Comparison of ENCODE assay signal across 15 cellular contexts in the genomic region with DNA sequence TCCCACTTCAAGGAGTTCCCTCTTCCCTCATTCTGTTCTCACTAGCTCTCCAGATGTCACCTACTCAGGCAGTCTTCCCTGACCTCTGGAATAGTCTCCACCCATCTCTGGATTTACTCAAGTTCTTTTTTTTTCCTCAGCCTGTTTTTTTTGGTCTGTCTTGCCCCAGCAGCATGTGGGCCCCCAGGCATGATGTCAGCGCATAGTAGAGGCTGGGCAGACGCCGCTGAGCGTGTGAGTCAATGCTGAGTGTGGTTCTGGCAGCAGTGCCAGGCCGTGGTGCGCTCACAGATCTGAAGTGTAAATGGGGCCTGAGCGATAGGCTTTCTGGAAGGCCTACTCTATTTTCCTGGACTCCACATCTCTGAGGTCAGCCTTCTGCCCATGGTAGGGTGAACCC. TPM values are rescaled to one million over a fixed set of nuclear protein-coding genes. Genes with fewer than 3 reads are reported as not detected.
DNase-seq lines count a peak whose midpoint lies in the region; ATAC-seq and TF ChIP-seq lines count a peak whose summit lies in the region.
"Had no signal": no experiment of that assay in that cellular context is flagged by ENCODE, and none has a peak within 500 bp of the region (broad histone marks: within the 10 kb centered on the region; RNA-seq: fewer than 3 reads in every experiment).

No MANE protein-coding gene starts in this region.

- no peaks in the 10 kb centered on the region for H3K36me3 ChIP-seq in mammary epithelial cell (ENCODE audit: insufficient read depth, low read length)
- H3K36me3 ChIP-seq in mesenchymal stem cell (ENCODE audit: control insufficient read depth in 1 of 2, insufficient read depth in 2 of 2, low read depth in 1 of 2, low read length in 2 of 2), result no peaks in the 10 kb centered on the region
- H3K36me3 ChIP-seq: stomach had no signal

- H2BK120ac ChIP-seq in mesenchymal stem cell (ENCODE audit: low read depth, low read length), result no peak overlapping the region

- no peak overlapping the region for H4K91ac ChIP-seq in mesenchymal stem cell (ENCODE audit: low read length)

- H3K27me3 Mint-ChIP-seq in activated T-helper 2 cell treated with anti-CD3 and anti-CD28 coated beads, Interferon-gamma antibody, Interleukin-2, Interleukin-4, amounts not matched to agents 10 μg/mL and 5 μg/mL and 100 μg/mL, durations not matched to agents 14 hours and 24 hours and 36 hours (ENCODE audit: low read depth), result no peaks in the 10 kb centered on the region
- H3K27me3 Mint-ChIP-seq: activated B cell treated with CpG ODN at 0.5 μM for 24 hours; CD8-positive, alpha-beta memory T cell had no signal

- ATAC-seq in HG03439 (IDR thresholded peaks at IDR 0.05; ENCODE audit: unreplicated experiment), result no peak

- no peaks in the 10 kb centered on the region for H3K27me3 ChIP-seq in mammary epithelial cell (ENCODE audit: insufficient read depth, low read length)
- no peaks in the 10 kb centered on the region for H3K27me3 ChIP-seq in mesenchymal stem cell (ENCODE audit: control insufficient read depth in 1 of 2, insufficient read depth in 1 of 2, low read length in 2 of 2)
- H3K27me3 ChIP-seq: stomach had no signal

- intact Hi-C loops in mammary epithelial cell (cut with micrococcal nuclease), result no loop called here
- intact Hi-C loops in activated T-helper 2 cell treated with anti-CD3 and anti-CD28 coated beads, Interferon-gamma antibody, Interleukin-2, Interleukin-4, amounts not matched to agents 10 μg/mL and 5 μg/mL and 100 μg/mL, durations not matched to agents 14 hours and 24 hours and 36 hours (cut with micrococcal nuclease), result no loop called here

- WGBS in mammary epithelial cell (ENCODE audit: low coverage, missing lambda C conversion rate), result 34% methylated on average over 5 of the region's 7 CpGs
- 77% methylated on average over 6 of the region's 7 CpGs for WGBS in mesenchymal stem cell

- H2AFZ ChIP-seq in mammary epithelial cell (ENCODE audit: low read depth, low read length) (no peak overlapping the region), mesenchymal stem cell (ENCODE audit: low read depth, low read length) (no peak overlapping the region)

- no peak overlapping the region for H3K4ac ChIP-seq in mesenchymal stem cell (ENCODE audit: low read depth in 1 of 2, low read length in 2 of 2)

- no peaks in the 10 kb centered on the region for H3K79me1 ChIP-seq in mesenchymal stem cell (replicated peaks; ENCODE audit: low read length, poor library complexity, severe bottlenecking)

- dilution Hi-C loops in mammary epithelial cell (cut with HindIII; ENCODE audit: low sequenced_read_pairs), result no loop called here

- H3K4me1 ChIP-seq in mammary epithelial cell (ENCODE audit: insufficient read depth, low read length) (no peaks in the 10 kb centered on the region), mesenchymal stem cell (ENCODE audit: control insufficient read depth, insufficient read depth, low read depth, low read length) (no peaks in the 10 kb centered on the region)
- H3K4me1 ChIP-seq: stomach had no signal

- H3K79me2 ChIP-seq in mammary epithelial cell (ENCODE audit: insufficient read depth, low read length), result no peaks in the 10 kb centered on the region

- peaks cover 12% of the 10 kb centered on the region for H3K9me3 Mint-ChIP-seq in activated T-helper 2 cell treated with anti-CD3 and anti-CD28 coated beads, Interferon-gamma antibody, Interleukin-2, Interleukin-4, amounts not matched to agents 10 μg/mL and 5 μg/mL and 100 μg/mL, durations not matched to agents 14 hours and 24 hours and 36 hours
- H3K9me3 Mint-ChIP-seq: activated B cell treated with CpG ODN at 0.5 μM for 24 hours had no signal

- H3K27ac ChIP-seq in mammary epithelial cell (ENCODE audit: insufficient read depth, low read depth, low read length) (no peak overlapping the region), mesenchymal stem cell (ENCODE audit: low read length, poor library complexity, severe bottlenecking) (no peak overlapping the region)
- H3K27ac ChIP-seq: epithelial cell of prostate, stomach had no signal

- DNase-seq in AG08395 (ENCODE audit: low spot score) (peak; percentile 56), HS-5 (ENCODE audit: low read depth) (peak; percentile 90), mammary epithelial cell (peak; percentile 61), mesenchymal stem cell (no peak), DMS53 treated with DMSO at 0.1 percent for 48 hours (lab: John Stamatoyannopoulos, UW; ENCODE audit: unreplicated experiment) (no peak), mucosa of gallbladder (ENCODE audit: low spot score) (no peak)
- DNase-seq in activated T-helper 2 cell treated with anti-CD3 and anti-CD28 coated beads, Interferon-gamma antibody, Interleukin-2, Interleukin-4, amounts not matched to agents 10 μg/mL and 5 μg/mL and 100 μg/mL, durations not matched to agents 14 hours and 24 hours and 36 hours (ENCODE audit: low spot score), result no peak
- DNase-seq: activated B cell treated with CpG ODN at 0.5 μM for 24 hours; activated effector memory CD4-positive, alpha-beta T cell treated with Interleukin-2 at 50 U/mL for 16 hours; CD8-positive, alpha-beta memory T cell; mesendoderm; NCI-H1105 treated with DMSO at 0.1 percent for 48 hours; stomach had no signal

- no peaks in the 10 kb centered on the region for H3K36me3 Mint-ChIP-seq in activated T-helper 2 cell treated with anti-CD3 and anti-CD28 coated beads, Interferon-gamma antibody, Interleukin-2, Interleukin-4, amounts not matched to agents 10 μg/mL and 5 μg/mL and 100 μg/mL, durations not matched to agents 14 hours and 24 hours and 36 hours (ENCODE audit: low read depth)
- H3K36me3 Mint-ChIP-seq: CD8-positive, alpha-beta memory T cell had no signal

- H3K4me3 Mint-ChIP-seq in activated T-helper 2 cell treated with anti-CD3 and anti-CD28 coated beads, Interferon-gamma antibody, Interleukin-2, Interleukin-4, amounts not matched to agents 10 μg/mL and 5 μg/mL and 100 μg/mL, durations not matched to agents 14 hours and 24 hours and 36 hours (ENCODE audit: low read depth), result no peak overlapping the region
- H3K4me3 Mint-ChIP-seq: activated B cell treated with CpG ODN at 0.5 μM for 24 hours; CD8-positive, alpha-beta memory T cell had no signal

- no peak overlapping the region for H3K27ac Mint-ChIP-seq in activated T-helper 2 cell treated with anti-CD3 and anti-CD28 coated beads, Interferon-gamma antibody, Interleukin-2, Interleukin-4, amounts not matched to agents 10 μg/mL and 5 μg/mL and 100 μg/mL, durations not matched to agents 14 hours and 24 hours and 36 hours
- H3K27ac Mint-ChIP-seq: activated B cell treated with CpG ODN at 0.5 μM for 24 hours; CD8-positive, alpha-beta memory T cell had no signal

- no peak overlapping the region for H2BK12ac ChIP-seq in mesenchymal stem cell (ENCODE audit: low read length in 2 of 2)

- no peak overlapping the region for H2BK15ac ChIP-seq in mesenchymal stem cell (ENCODE audit: low read depth, poor library complexity, severe bottlenecking)

- BruUV-seq in mammary epithelial cell (replicated peaks; lab: Mats Ljungman, UMichigan), result no TSS peak

- no peak overlapping the region for H3K4me3 ChIP-seq in mammary epithelial cell (replicated peaks in 1 of 3; ENCODE audit: insufficient read depth in 1 of 3, low read depth in 2 of 3, low read length in 3 of 3)
- H3K4me3 ChIP-seq in mesenchymal stem cell (ENCODE audit: insufficient read depth in 1 of 2, low read depth in 1 of 2, low read length in 2 of 2), result no peak overlapping the region
- H3K4me3 ChIP-seq: stomach had no signal

- H3K14ac ChIP-seq in mesenchymal stem cell (ENCODE audit: low read length in 2 of 2), result no peak overlapping the region

- no peak overlapping the region for H3K9ac ChIP-seq in mammary epithelial cell (ENCODE audit: insufficient read depth, low read length)
- H3K9ac ChIP-seq in mesenchymal stem cell (ENCODE audit: low read length), result peak overlapping the region; percentile 59

- in situ Hi-C loops in mammary epithelial cell (cut with MboI; ENCODE audit: low sequenced_read_pairs in 2 of 2), result no loop called here

- H4K8ac ChIP-seq in mesenchymal stem cell (ENCODE audit: low read length), result no peak overlapping the region

- no peak for TF ChIP-seq CTCF in mammary epithelial cell (conservative IDR thresholded peaks at IDR 0.05 in 1 of 2, IDR thresholded peaks at IDR 0.05 in 1 of 2; ENCODE audit: extremely low read depth in 1 of 2, insufficient read depth in 1 of 2, low read depth in 1 of 2, low read length in 2 of 2)

- no peaks in the 10 kb centered on the region for H4K20me1 ChIP-seq in mammary epithelial cell (ENCODE audit: insufficient read depth, low read length)

- H3K4me1 Mint-ChIP-seq in activated T-helper 2 cell treated with anti-CD3 and anti-CD28 coated beads, Interferon-gamma antibody, Interleukin-2, Interleukin-4, amounts not matched to agents 10 μg/mL and 5 μg/mL and 100 μg/mL, durations not matched to agents 14 hours and 24 hours and 36 hours (ENCODE audit: low read depth), result no peaks in the 10 kb centered on the region
- H3K4me1 Mint-ChIP-seq: activated B cell treated with CpG ODN at 0.5 μM for 24 hours; CD8-positive, alpha-beta memory T cell had no signal

- no peak overlapping the region for H3K23ac ChIP-seq in mesenchymal stem cell (ENCODE audit: low read length in 2 of 2)

- H2AK5ac ChIP-seq in mesenchymal stem cell (ENCODE audit: low read length, severe bottlenecking), result no peak overlapping the region

- peaks cover 51% of the 10 kb centered on the region for H3K9me3 ChIP-seq in mammary epithelial cell (replicated peaks; ENCODE audit: insufficient read depth, low read length)
- no peaks in the 10 kb centered on the region for H3K9me3 ChIP-seq in mesenchymal stem cell (ENCODE audit: control insufficient read depth, low read length)
- H3K9me3 ChIP-seq: stomach had no signal

- no peak overlapping the region for H2BK5ac ChIP-seq in mesenchymal stem cell (ENCODE audit: low read depth, low read length, poor library complexity, severe bottlenecking)

- H3K18ac ChIP-seq in mesenchymal stem cell (ENCODE audit: low read depth in 1 of 2, low read length in 2 of 2), result no peak overlapping the region

- CTCF ChIA-PET in mammary epithelial cell (lab: Charles Lee; ENCODE audit: low non-redundant PET), result no interaction called here

- H3K4me2 ChIP-seq in mammary epithelial cell (ENCODE audit: insufficient read depth, low read depth, low read length) (no peak overlapping the region), mesenchymal stem cell (ENCODE audit: low read length, poor library complexity, severe bottlenecking) (no peak overlapping the region)

RNA-seq across cellular contexts. Expression of a gene that starts 2.7 kb away (rescaled TPM):
- not detected for total RNA-seq in mammary epithelial cell
- not detected for polyA plus RNA-seq in mammary epithelial cell
- not detected for polyA minus RNA-seq in mammary epithelial cell
- not detected for polyA plus RNA-seq in mesenchymal stem cell (2013, experiment 1 of 2)
- polyA plus RNA-seq in mesenchymal stem cell (2013, experiment 2 of 2), result not detected
- not detected in 2 replicates for total RNA-seq in activated T-helper 2 cell treated with anti-CD3 and anti-CD28 coated beads, Interferon-gamma antibody, Interleukin-2, Interleukin-4, amounts not matched to agents 10 μg/mL and 5 μg/mL and 100 μg/mL, durations not matched to agents 14 hours and 24 hours and 36 hours
- not detected for total RNA-seq in mucosa of gallbladder
- total RNA-seq: activated B cell treated with CpG ODN at 0.5 μM for 24 hours; CD8-positive, alpha-beta memory T cell; stomach had no signal
- polyA plus RNA-seq: CD8-positive, alpha-beta memory T cell; stomach had no signal

Comparison
In these comparisons a context has a peak if more than half of its experiments do, and no peak if none do; other contexts are left out.
1. DNase-seq: peak in AG08395 (single experiment), HS-5 (single experiment) and mammary epithelial cell (single experiment); none in mesenchymal stem cell (single experiment), DMS53 treated with DMSO at 0.1 percent for 48 hours (single experiment), activated T-helper 2 cell treated with anti-CD3 and anti-CD28 coated beads, Interferon-gamma antibody, Interleukin-2, Interleukin-4, amounts not matched to agents 10 μg/mL and 5 μg/mL and 100 μg/mL, durations not matched to agents 14 hours and 24 hours and 36 hours (single experiment) and mucosa of gallbladder (single experiment).